In genomic region chr5:177953101-177953500, GRCh38 we compare ENCODE assay signal across 6 cellular contexts. TPM values are rescaled to one million over a fixed set of nuclear protein-coding genes. Genes with fewer than 3 reads are reported as not detected.
"Had no signal": no experiment of that assay in that cellular context is flagged by ENCODE, and none has a peak within 500 bp of the region (broad histone marks: within the 10 kb centered on the region; RNA-seq: fewer than 3 reads in every experiment).

No MANE protein-coding gene starts in this region.

RNA-seq across cellular contexts. Expression of gene PROP1, which starts 42.9 kb away (rescaled TPM):
- total RNA-seq: HepG2, HT-29, HT1080, IMR-90, K562 had no signal
- polyA plus RNA-seq: HepG2, IgD-negative memory B cell, IMR-90, K562 had no signal
